In genomic region chr11:72821920-72822799, GRCh38 we compare ENCODE assay signal across 1 cellular context.
TF ChIP-seq lines count a peak whose summit lies in the region.

No MANE protein-coding gene starts in this region.

TF ChIP-seq in GM12878, 131 proteins besides CTCF, POLR2A, EP300 and RAD21 (continued from another document):
- TF ChIP-seq CUX1 (IDR thresholded peaks at IDR 0.05; ENCODE audit: insufficient replicate concordance, low read depth, low read length) (no peak), SMC3 (IDR thresholded peaks at IDR 0.05; ENCODE audit: borderline replicate concordance, low read length) (peak; percentile 14; the same call in 1 of the 2 replicates), HDGF (IDR thresholded peaks at IDR 0.05) (peak; percentile 17; the same call in 1 of the 2 replicates), ZSCAN29 (IDR thresholded peaks at IDR 0.05) (no peak), BHLHE40 (IDR thresholded peaks at IDR 0.05; ENCODE audit: borderline replicate concordance in 1 of 2, low read depth in 2 of 2, low read length in 1 of 2) (peak; percentile 98), CHD2 (IDR thresholded peaks at IDR 0.05; ENCODE audit: borderline replicate concordance, low read depth, low read length) (no peak), HDAC6 (IDR thresholded peaks at IDR 0.05; ENCODE audit: unreplicated experiment) (no peak), ZBED1 (IDR thresholded peaks at IDR 0.05; ENCODE audit: borderline replicate concordance) (no peak), STAT3 (IDR thresholded peaks at IDR 0.05; ENCODE audit: low read depth, low read length) (no peak), IRF4 (IDR thresholded peaks at IDR 0.05; ENCODE audit: low read depth, low read length) (no peak), NR2C1 (IDR thresholded peaks at IDR 0.05) (no peak), NFYA (IDR thresholded peaks at IDR 0.05; ENCODE audit: borderline replicate concordance, low read depth, low read length) (no peak), ZNF274 (IDR thresholded peaks at IDR 0.05; ENCODE audit: insufficient read depth, insufficient read length) (no peak), SP1 (IDR thresholded peaks at IDR 0.05; ENCODE audit: low read depth, low read length) (no peak)
- TF ChIP-seq, protein P1, sequence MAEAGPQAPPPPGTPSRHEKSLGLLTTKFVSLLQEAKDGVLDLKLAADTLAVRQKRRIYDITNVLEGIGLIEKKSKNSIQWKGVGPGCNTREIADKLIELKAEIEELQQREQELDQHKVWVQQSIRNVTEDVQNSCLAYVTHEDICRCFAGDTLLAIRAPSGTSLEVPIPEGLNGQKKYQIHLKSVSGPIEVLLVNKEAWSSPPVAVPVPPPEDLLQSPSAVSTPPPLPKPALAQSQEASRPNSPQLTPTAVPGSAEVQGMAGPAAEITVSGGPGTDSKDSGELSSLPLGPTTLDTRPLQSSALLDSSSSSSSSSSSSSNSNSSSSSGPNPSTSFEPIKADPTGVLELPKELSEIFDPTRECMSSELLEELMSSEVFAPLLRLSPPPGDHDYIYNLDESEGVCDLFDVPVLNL (IDR thresholded peaks at IDR 0.05; ENCODE audit: low read depth, low read length): no peak
